13 cellular contexts compared by ENCODE assay signal in genomic region chr2:6913415-6914157, GRCh38. TPM values are rescaled to one million over a fixed set of nuclear protein-coding genes. Genes with fewer than 3 reads are reported as not detected.
DNase-seq lines count a peak whose midpoint lies in the region; ATAC-seq and TF ChIP-seq lines count a peak whose summit lies in the region.
"Had no signal": no experiment of that assay in that cellular context is flagged by ENCODE, and none has a peak within 500 bp of the region (broad histone marks: within the 10 kb centered on the region; RNA-seq: fewer than 3 reads in every experiment).

No MANE protein-coding gene starts in this region.

- no peaks in the 10 kb centered on the region for H3K27me3 Mint-ChIP-seq in activated CD4-positive, alpha-beta T cell treated with anti-CD3 and anti-CD28 coated beads for 36 hours
- H3K27me3 Mint-ChIP-seq in activated T-cell treated with anti-CD3 and anti-CD28 coated beads, Interleukin-2, amount 50 U/mL, for 72 hours (ENCODE audit: low read depth): no peaks in the 10 kb centered on the region
- H3K27me3 Mint-ChIP-seq in immature natural killer cell (ENCODE audit: low read depth in 3 of 3): peaks cover 2 to 4% (median 2%) of the 10 kb centered on the region in 3 donors

- CTCF ChIA-PET in activated CD4-positive, alpha-beta T cell treated with anti-CD3 and anti-CD28 coated beads for 36 hours (lab: Charles Lee): interaction anchor here (1.0 to 5.6 kb wide), 5 partner anchors 17 to 118 kb away, joined by 3 to 47 read pairs (median 4); no protein-coding TSS in a partner anchor

- DNase-seq in activated CD4-positive, alpha-beta T cell treated with anti-CD3 and anti-CD28 coated beads for 36 hours: peak; percentile 78
- DNase-seq in activated CD4-positive, alpha-beta T cell treated with anti-CD3 and anti-CD28 coated beads for 1 hour: no peak
- DNase-seq in activated T-cell treated with anti-CD3 and anti-CD28 coated beads, Interleukin-2, amount 50 U/mL, for 72 hours: peak; percentile 50 to 72
- DNase-seq in immature natural killer cell: no peak
- peak; percentile 43 to 74 (median 68) for DNase-seq in stimulated activated naive CD4-positive, alpha-beta T cell (lab: John Stamatoyannopoulos, UW)
- no peak for DNase-seq in AML-193 (lab: John Stamatoyannopoulos, UW)
- no peak for DNase-seq in GM20000 (ENCODE audit: low spot score)
- DNase-seq in NCI-H1417 treated with DMSO at 0.1 percent for 48 hours (lab: John Stamatoyannopoulos, UW): no peak
- DNase-seq: 8988T, COR-L47, right lobe of liver, upper lobe of right lung had no signal

- peaks cover 80% of the 10 kb centered on the region for H3K4me1 Mint-ChIP-seq in activated CD4-positive, alpha-beta T cell treated with anti-CD3 and anti-CD28 coated beads for 36 hours
- H3K4me1 Mint-ChIP-seq in activated T-cell treated with anti-CD3 and anti-CD28 coated beads, Interleukin-2, amount 50 U/mL, for 72 hours (ENCODE audit: low read depth): peaks cover 86% of the 10 kb centered on the region
- peaks cover 70 to 77% of the 10 kb centered on the region in 2 donors for H3K4me1 Mint-ChIP-seq in immature natural killer cell

- intact Hi-C loops in activated CD4-positive, alpha-beta T cell treated with anti-CD3 and anti-CD28 coated beads for 36 hours (cut with DNase I, micrococcal nuclease): loop anchor here (1.0 to 5.0 kb wide), 3 partner anchors 16 to 1769 kb away; partner anchors contain the start of gene ID2 (in 1 of the 2)

- POLR2A ChIA-PET in activated CD4-positive, alpha-beta T cell treated with anti-CD3 and anti-CD28 coated beads for 36 hours (lab: Charles Lee): interaction anchor here (1.0 to 1.4 kb wide), 2 partner anchors 17 to 52 kb away, joined by 3 to 4 read pairs; no protein-coding TSS in a partner anchor

- peak; percentile 59 for ATAC-seq in activated CD4-positive, alpha-beta T cell treated with anti-CD3 and anti-CD28 coated beads for 36 hours
- peak; percentile 21 to 37 for ATAC-seq in activated T-cell treated with anti-CD3 and anti-CD28 coated beads, Interleukin-2, amount 50 U/mL, for 72 hours (replicated peaks in 1 of 2)
- ATAC-seq: right lobe of liver, upper lobe of right lung had no signal

- peaks cover 35% of the 10 kb centered on the region for H3K36me3 Mint-ChIP-seq in activated CD4-positive, alpha-beta T cell treated with anti-CD3 and anti-CD28 coated beads for 36 hours (ENCODE audit: low read depth)
- peaks cover 15 to 31% of the 10 kb centered on the region in 2 donors for H3K36me3 Mint-ChIP-seq in activated T-cell treated with anti-CD3 and anti-CD28 coated beads, Interleukin-2, amount 50 U/mL, for 72 hours (ENCODE audit: insufficient read depth in 2 of 2)
- peaks cover 0 to 4% (median 4%) of the 10 kb centered on the region in 3 donors for H3K36me3 Mint-ChIP-seq in immature natural killer cell

- H3K9me3 Mint-ChIP-seq in activated CD4-positive, alpha-beta T cell treated with anti-CD3 and anti-CD28 coated beads for 36 hours (ENCODE audit: low read depth): no peaks in the 10 kb centered on the region
- H3K9me3 Mint-ChIP-seq in activated T-cell treated with anti-CD3 and anti-CD28 coated beads, Interleukin-2, amount 50 U/mL, for 72 hours: no peaks in the 10 kb centered on the region
- no peaks in the 10 kb centered on the region for H3K9me3 Mint-ChIP-seq in immature natural killer cell

- peak overlapping the region; percentile 75 for H3K4me3 Mint-ChIP-seq in activated CD4-positive, alpha-beta T cell treated with anti-CD3 and anti-CD28 coated beads for 36 hours
- peak overlapping the region; percentile 75 to 77 for H3K4me3 Mint-ChIP-seq in activated T-cell treated with anti-CD3 and anti-CD28 coated beads, Interleukin-2, amount 50 U/mL, for 72 hours
- peak overlapping the region in 3 of 5 donors; percentile 2 to 16 (median 6) for H3K4me3 Mint-ChIP-seq in immature natural killer cell

- no peak for TF ChIP-seq CTCF in GM20000 (IDR thresholded peaks at IDR 0.05; ENCODE audit: extremely low read depth, missing control alignments)

- H3K27ac Mint-ChIP-seq in activated CD4-positive, alpha-beta T cell treated with anti-CD3 and anti-CD28 coated beads for 36 hours: peak overlapping the region; percentile 99
- H3K27ac Mint-ChIP-seq in activated T-cell treated with anti-CD3 and anti-CD28 coated beads, Interleukin-2, amount 50 U/mL, for 72 hours: peak overlapping the region; percentile 95
- H3K27ac Mint-ChIP-seq in immature natural killer cell: peak overlapping the region in 2 of 6 donors; percentile 33 to 46

RNA-seq across cellular contexts. Expression of gene RNF144A, which starts 3.6 kb away (rescaled TPM):
- 10 to 100 TPM; 38.6 to 42.7 TPM for total RNA-seq in activated CD4-positive, alpha-beta T cell treated with anti-CD3 and anti-CD28 coated beads for 36 hours
- 10 to 100 TPM; 52.1 to 73.9 TPM for total RNA-seq in activated T-cell treated with anti-CD3 and anti-CD28 coated beads, Interleukin-2, amount 50 U/mL, for 72 hours
- 1 to 10 TPM; 6.4 to 9.1 (median 7.7) TPM for polyA plus RNA-seq in immature natural killer cell

RNA-seq across cellular contexts. Expression of gene RSAD2, which starts 36.0 kb away (rescaled TPM):
- 10 to 100 TPM in 1 of 2 experiments, 1 to 10 TPM in 1; 8.1 to 10.2 TPM for total RNA-seq in activated CD4-positive, alpha-beta T cell treated with anti-CD3 and anti-CD28 coated beads for 36 hours
- total RNA-seq in activated T-cell treated with anti-CD3 and anti-CD28 coated beads, Interleukin-2, amount 50 U/mL, for 72 hours: 10 to 100 TPM in 1 of 2 donors, 1 to 10 TPM in 1; 5.4 to 17.8 TPM
- polyA plus RNA-seq in immature natural killer cell: 10 to 100 TPM in 1 of 3 donors, 1 to 10 TPM in 2; 1.2 to 16.5 (median 5.8) TPM
- total RNA-seq: HT1080 had no signal

RNA-seq across cellular contexts. Expression of gene CMPK2, which starts 47.9 kb away (rescaled TPM):
- total RNA-seq in activated CD4-positive, alpha-beta T cell treated with anti-CD3 and anti-CD28 coated beads for 36 hours: 1 to 10 TPM; 6.2 to 8.7 TPM
- 10 to 100 TPM in 1 of 2 donors, 1 to 10 TPM in 1; 5.7 to 10.6 TPM for total RNA-seq in activated T-cell treated with anti-CD3 and anti-CD28 coated beads, Interleukin-2, amount 50 U/mL, for 72 hours
- 10 to 100 TPM in 1 of 3 donors, 1 to 10 TPM in 2; 5.2 to 10.9 (median 8.0) TPM for polyA plus RNA-seq in immature natural killer cell

Comparison
In these comparisons a context has a peak if more than half of its experiments do, and no peak if none do; other contexts are left out.
1. DNase-seq: peak in activated CD4-positive, alpha-beta T cell treated with anti-CD3 and anti-CD28 coated beads for 36 hours (single experiment), activated T-cell treated with anti-CD3 and anti-CD28 coated beads, Interleukin-2, amount 50 U/mL, for 72 hours (2 of 2) and stimulated activated naive CD4-positive, alpha-beta T cell (6 of 6); none in activated CD4-positive, alpha-beta T cell treated with anti-CD3 and anti-CD28 coated beads for 1 hour (single experiment), immature natural killer cell (0 of 3), AML-193 (0 of 2), GM20000 (single experiment) and NCI-H1417 treated with DMSO at 0.1 percent for 48 hours (single experiment).
2. H3K4me3 Mint-ChIP-seq: peak in every context shown above with its lines; median percentile 76 in activated T-cell treated with anti-CD3 and anti-CD28 coated beads, Interleukin-2, amount 50 U/mL, for 72 hours; 75 in activated CD4-positive, alpha-beta T cell treated with anti-CD3 and anti-CD28 coated beads for 36 hours; 6 in immature natural killer cell.